Comparison of ENCODE assay signal across 16 cellular contexts in the genomic region with DNA sequence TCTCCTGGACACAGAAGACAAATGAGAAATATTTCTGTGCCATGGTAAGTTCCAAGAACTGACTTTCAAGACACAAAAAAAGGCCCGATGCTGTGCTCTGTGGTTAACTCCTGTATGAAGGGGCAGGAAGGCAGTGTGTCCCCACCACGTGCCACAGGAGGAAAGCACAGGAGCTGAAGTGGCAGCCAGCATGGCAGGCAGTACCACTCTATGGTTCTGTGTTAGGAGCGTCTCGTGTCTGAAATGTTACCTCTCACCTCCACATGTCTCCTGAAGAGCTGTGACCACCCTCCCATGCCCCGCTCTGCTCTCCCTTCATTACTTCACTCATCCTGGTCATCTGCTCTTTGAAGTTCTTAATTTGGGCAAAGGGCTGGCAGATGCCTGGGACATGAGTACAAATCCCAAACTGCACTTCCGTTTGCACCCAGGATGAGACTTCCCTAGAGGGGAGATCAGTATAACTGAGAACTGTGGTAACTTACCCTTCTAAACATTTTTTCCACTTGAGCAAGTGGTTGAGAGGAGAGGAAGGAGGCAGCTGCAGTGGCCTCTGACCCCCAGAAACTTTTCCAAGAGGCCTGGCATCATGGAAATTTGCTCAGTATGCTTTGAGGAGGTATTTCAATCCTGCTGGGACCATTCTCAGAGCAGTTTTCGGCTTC.
DNase-seq lines count a peak whose midpoint lies in the region; ATAC-seq and TF ChIP-seq lines count a peak whose summit lies in the region.
"Had no signal": no experiment of that assay in that cellular context is flagged by ENCODE, and none has a peak within 500 bp of the region (broad histone marks: within the 10 kb centered on the region; RNA-seq: fewer than 3 reads in every experiment).

No MANE protein-coding gene starts in this region.

- peaks cover 2% of the 10 kb centered on the region for H3K4me1 Mint-ChIP-seq in activated naive CD4-positive, alpha-beta T cell treated with anti-CD3 and anti-CD28 coated beads for 36 hours (ENCODE audit: low read depth)
- H3K4me1 Mint-ChIP-seq: T-cell had no signal

- no peak overlapping the region for H3K4me3 ChIP-seq in BLaER1 treated with 17β-estradiol and CSF1 and Interleukin-3, amounts not matched to agents 10 nM and 100 nM
- no peak overlapping the region for H3K4me3 ChIP-seq in parathyroid adenoma (ENCODE audit: low read depth, low read length)
- H3K4me3 ChIP-seq: left lung had no signal

- no peak overlapping the region for H3K27ac Mint-ChIP-seq in activated naive CD4-positive, alpha-beta T cell treated with anti-CD3 and anti-CD28 coated beads for 36 hours
- H3K27ac Mint-ChIP-seq: T-cell had no signal

- H4K20me1 ChIP-seq in BLaER1 treated with 17β-estradiol and CSF1 and Interleukin-3, amounts not matched to agents 10 nM and 100 nM = no peaks in the 10 kb centered on the region

- no peaks in the 10 kb centered on the region for H3K36me3 ChIP-seq in BLaER1 treated with 17β-estradiol and CSF1 and Interleukin-3, amounts not matched to agents 10 nM and 100 nM
- no peaks in the 10 kb centered on the region for H3K36me3 ChIP-seq in parathyroid adenoma (ENCODE audit: control insufficient read depth, insufficient read depth, low read length)
- H3K36me3 ChIP-seq: left lung, WERI-Rb-1 had no signal

- H3K9ac ChIP-seq in BLaER1 treated with 17β-estradiol and CSF1 and Interleukin-3, amounts not matched to agents 10 nM and 100 nM = no peak overlapping the region
- H3K9ac ChIP-seq in parathyroid adenoma = no peak overlapping the region

- no peak overlapping the region for H3K4me3 Mint-ChIP-seq in activated naive CD4-positive, alpha-beta T cell treated with anti-CD3 and anti-CD28 coated beads for 36 hours
- H3K4me3 Mint-ChIP-seq: neural crest cell, T-cell had no signal

- CTCF ChIA-PET in activated naive CD4-positive, alpha-beta T cell treated with anti-CD3 and anti-CD28 coated beads for 36 hours (lab: Charles Lee) = no interaction called here

- H3K27me3 ChIP-seq in BLaER1 treated with 17β-estradiol and CSF1 and Interleukin-3, amounts not matched to agents 10 nM and 100 nM = no peaks in the 10 kb centered on the region
- no peaks in the 10 kb centered on the region for H3K27me3 ChIP-seq in parathyroid adenoma (ENCODE audit: control insufficient read depth, insufficient read depth, low read length)
- H3K27me3 ChIP-seq: left lung had no signal

- H2AFZ ChIP-seq in parathyroid adenoma = no peak overlapping the region

- no peak for TF ChIP-seq CTCF in parathyroid adenoma (IDR thresholded peaks at IDR 0.05)

- no peaks in the 10 kb centered on the region for H3K9me3 ChIP-seq in BLaER1 treated with 17β-estradiol and CSF1 and Interleukin-3, amounts not matched to agents 10 nM and 100 nM (replicated peaks in 1 of 11)
- no peaks in the 10 kb centered on the region for H3K9me3 ChIP-seq in parathyroid adenoma (ENCODE audit: control insufficient read depth, low read length)
- H3K9me3 ChIP-seq: left lung had no signal

- H3K9me3 Mint-ChIP-seq in activated naive CD4-positive, alpha-beta T cell treated with anti-CD3 and anti-CD28 coated beads for 36 hours = no peaks in the 10 kb centered on the region
- H3K9me3 Mint-ChIP-seq: neural crest cell, T-cell had no signal

- no peak for TF ChIP-seq POLR2A in erythroblast (IDR thresholded peaks at IDR 0.05; ENCODE audit: low read length)

- no peaks in the 10 kb centered on the region for H3K36me3 Mint-ChIP-seq in activated naive CD4-positive, alpha-beta T cell treated with anti-CD3 and anti-CD28 coated beads for 36 hours (ENCODE audit: low read depth)
- H3K36me3 Mint-ChIP-seq: T-cell had no signal

- DNase-seq in NCI-H69 (lab: John Stamatoyannopoulos, UW) (peak; percentile 40), fibroblast of peridontal ligament (ENCODE audit: extremely low read depth) (peak; percentile 72), NCI-H510A treated with DMSO at 0.1 percent for 48 hours (lab: John Stamatoyannopoulos, UW) (no peak), erythroblast (lab: John Stamatoyannopoulos, UW) (no peak)
- DNase-seq in activated naive CD4-positive, alpha-beta T cell treated with anti-CD3 and anti-CD28 coated beads for 36 hours = no peak
- DNase-seq: activated gamma-delta T cell; GF-D8; left lung; NCI-H2107; stimulated activated CD4-positive, alpha-beta T cell treated with anti-CD3 and anti-CD28 coated beads, Interleukin-4, amount 100 ng/mL, for 4 hours; T-cell; WERI-Rb-1 had no signal

- H3K27me3 Mint-ChIP-seq in activated naive CD4-positive, alpha-beta T cell treated with anti-CD3 and anti-CD28 coated beads for 36 hours (ENCODE audit: low read depth) = no peaks in the 10 kb centered on the region

- no peak overlapping the region for H3K27ac ChIP-seq in BLaER1 treated with 17β-estradiol and CSF1 and Interleukin-3, amounts not matched to agents 10 nM and 100 nM
- peak overlapping the region; percentile 29 for H3K27ac ChIP-seq in parathyroid adenoma
- H3K27ac ChIP-seq: left lung, WERI-Rb-1 had no signal

- intact Hi-C loops in activated naive CD4-positive, alpha-beta T cell treated with anti-CD3 and anti-CD28 coated beads for 36 hours (cut with micrococcal nuclease) = no loop called here

- H3K79me2 ChIP-seq in parathyroid adenoma = no peaks in the 10 kb centered on the region

- H3K4me1 ChIP-seq in BLaER1 treated with 17β-estradiol and CSF1 and Interleukin-3, amounts not matched to agents 10 nM and 100 nM = peaks cover 0 to 49% (median 27%) of the 10 kb centered on the region in 10 experiments; a peak in 15 of 20 replicates
- peaks cover 5% of the 10 kb centered on the region for H3K4me1 ChIP-seq in parathyroid adenoma
- H3K4me1 ChIP-seq: left lung had no signal

- H3K4me2 ChIP-seq in BLaER1 treated with 17β-estradiol and CSF1 and Interleukin-3, amounts not matched to agents 10 nM and 100 nM = peak overlapping the region in 8 of 11 experiments; percentile 15 to 39 (median 29); a peak in 16 of 22 replicates
- no peak overlapping the region for H3K4me2 ChIP-seq in parathyroid adenoma (ENCODE audit: low read length)

- ATAC-seq in esophagus mucosa = no peak
- ATAC-seq: T-cell had no signal

Comparison
In these comparisons a context has a peak if more than half of its experiments do, and no peak if none do; other contexts are left out.
1. DNase-seq: peak in NCI-H69 (single experiment) and fibroblast of peridontal ligament (single experiment); none in activated naive CD4-positive, alpha-beta T cell treated with anti-CD3 and anti-CD28 coated beads for 36 hours (single experiment), NCI-H510A treated with DMSO at 0.1 percent for 48 hours (single experiment) and erythroblast (0 of 2).